Comparison of ENCODE assay signal across 17 cellular contexts in the genomic region with DNA sequence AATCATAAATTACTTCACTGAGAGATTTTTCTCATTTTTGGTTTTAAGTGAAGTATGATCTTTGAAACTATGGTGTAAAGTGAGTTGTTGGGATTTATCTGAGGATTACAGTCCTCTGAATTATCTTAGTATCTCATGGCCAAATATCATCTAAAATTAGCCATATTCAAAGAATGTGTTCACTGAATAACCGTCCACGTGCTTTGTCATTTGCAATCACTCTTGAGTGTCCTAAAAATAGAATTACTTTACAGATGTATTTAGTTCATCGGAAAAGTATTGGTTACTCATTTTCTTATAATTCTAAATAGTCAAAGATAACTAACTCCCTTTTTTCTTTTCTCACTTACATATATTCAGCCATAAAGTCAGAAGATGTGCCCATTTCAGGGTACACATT.
DNase-seq lines count a peak whose midpoint lies in the region; ATAC-seq, FAIRE-seq and TF ChIP-seq lines count a peak whose summit lies in the region.
"Had no signal": no experiment of that assay in that cellular context is flagged by ENCODE, and none has a peak within 500 bp of the region (broad histone marks: within the 10 kb centered on the region; RNA-seq: fewer than 3 reads in every experiment).

No MANE protein-coding gene starts in this region.

- POLR2A ChIA-PET in Panc1 (lab: Charles Lee): no interaction called here

- FAIRE-seq in GM12891 (lab: Jason Lieb, UNC): no peak

- H3K4me3 ChIP-seq in Panc1 (ENCODE audit: low read depth in 2 of 2, low read length in 2 of 2) (no peak overlapping the region), gastrocnemius medialis (no peak overlapping the region)
- H3K4me3 ChIP-seq: PC-9, SJSA1 had no signal

- intact Hi-C loops in Panc1 (cut with micrococcal nuclease; ENCODE audit: unreplicated experiment): no loop called here
- intact Hi-C loops in gastrocnemius medialis (cut with DNase I; ENCODE audit: low total_unique reads): loop anchor here (10.0 kb wide), 1 partner anchor 136 kb away; no protein-coding TSS in a partner anchor

- ATAC-seq in Panc1 (no peak), gastrocnemius medialis (no peak), GM18870 (IDR thresholded peaks at IDR 0.05; ENCODE audit: unreplicated experiment) (no peak)

- TF ChIP-seq CTCF in Panc1 (IDR thresholded peaks at IDR 0.05) (no peak), gastrocnemius medialis (IDR thresholded peaks at IDR 0.05 in 4 of 5, conservative IDR thresholded peaks at IDR 0.05 in 1 of 5) (no peak)

- BruUV-seq in Panc1 (replicated peaks; lab: Mats Ljungman, UMichigan): no TSS peak

- DNase-seq in EL (peak; percentile 31), Panc1 (ENCODE audit: low read depth, low spot score) (no peak), fibroblast of peridontal ligament (ENCODE audit: extremely low read depth) (peak; percentile 58), gastrocnemius medialis (no peak), GM12891 (ENCODE audit: insufficient read length, low spot score) (no peak), hippocampal formation (lab: John Stamatoyannopoulos, UW) (no peak)
- DNase-seq: AML-193, COR-L47, DMS53, GOT3, NCI-H1105, NCI-H1694, NCI-H510A treated with DMSO at 0.1 percent for 48 hours, NCI-H82, PC-9 had no signal

- no peaks in the 10 kb centered on the region; the same call in 1 of the 2 replicates for H3K9me3 ChIP-seq in Panc1 (ENCODE audit: control insufficient read depth, insufficient read depth, low read depth, low read length)
- no peaks in the 10 kb centered on the region for H3K9me3 ChIP-seq in gastrocnemius medialis
- H3K9me3 ChIP-seq: SJSA1 had no signal

- no peak for TF ChIP-seq POLR2A in gastrocnemius medialis (IDR thresholded peaks at IDR 0.05)
- TF ChIP-seq POLR2A in GM12891 (IDR thresholded peaks at IDR 0.05; ENCODE audit: low read depth, low read length): no peak

- CTCF ChIA-PET in Panc1 (lab: Charles Lee): no interaction called here

- peak overlapping the region; percentile 36; the same call in 1 of the 2 replicates for H3K27ac ChIP-seq in Panc1 (ENCODE audit: low read length)
- H3K27ac ChIP-seq in gastrocnemius medialis: peak overlapping the region in 3 of 4 donors; percentile 2 to 48 (median 16)
- H3K27ac ChIP-seq: PC-9, SJSA1 had no signal

- H3K36me3 ChIP-seq in Panc1 (ENCODE audit: control insufficient read depth, insufficient read depth, low read length) (no peaks in the 10 kb centered on the region), gastrocnemius medialis (no peaks in the 10 kb centered on the region)
- H3K36me3 ChIP-seq: SJSA1 had no signal

- H3K27me3 ChIP-seq in Panc1 (ENCODE audit: control insufficient read depth, insufficient read depth, low read length) (no peaks in the 10 kb centered on the region), gastrocnemius medialis (no peaks in the 10 kb centered on the region)
- H3K27me3 ChIP-seq: SJSA1 had no signal

- H3K4me1 ChIP-seq in Panc1 (ENCODE audit: control insufficient read depth, insufficient read depth, low read length) (peaks cover 23% of the 10 kb centered on the region), gastrocnemius medialis (peaks cover 25 to 33% of the 10 kb centered on the region in 2 donors)

- in situ Hi-C loops in Panc1 (cut with HindIII; ENCODE audit: low pct_unique_long_range_greater_than_20kb, low sequenced_read_pairs) (no loop called here), gastrocnemius medialis (cut with MboI; ENCODE audit: low sequenced_read_pairs in 4 of 4) (loop anchor here in 3 of 4 donors (10.0 to 25.0 kb wide), 4 partner anchors 96 to 278 kb away; no protein-coding TSS in a partner anchor)

TF ChIP-seq in GM12891, 5 proteins besides CTCF, POLR2A, EP300 and RAD21:
- TF ChIP-seq SPI1 (IDR thresholded peaks at IDR 0.05; ENCODE audit: low read depth, low read length) (no peak), PAX5 (IDR thresholded peaks at IDR 0.05; ENCODE audit: insufficient read depth, low read length, severe bottlenecking) (no peak), TAF1 (IDR thresholded peaks at IDR 0.05; ENCODE audit: low read depth, low read length) (no peak), POU2F2 (IDR thresholded peaks at IDR 0.05; ENCODE audit: low read depth, low read length) (no peak), POLR2AphosphoS5 (IDR thresholded peaks at IDR 0.05; ENCODE audit: low read depth, low read length) (no peak)

Comparison
In these comparisons a context has a peak if more than half of its experiments do, and no peak if none do; other contexts are left out.
1. DNase-seq: peak in EL (single experiment) and fibroblast of peridontal ligament (single experiment); none in Panc1 (single experiment), gastrocnemius medialis (0 of 2), GM12891 (single experiment) and hippocampal formation (0 of 2).